ENCODE assay signal across 1 cellular context in the genomic region with DNA sequence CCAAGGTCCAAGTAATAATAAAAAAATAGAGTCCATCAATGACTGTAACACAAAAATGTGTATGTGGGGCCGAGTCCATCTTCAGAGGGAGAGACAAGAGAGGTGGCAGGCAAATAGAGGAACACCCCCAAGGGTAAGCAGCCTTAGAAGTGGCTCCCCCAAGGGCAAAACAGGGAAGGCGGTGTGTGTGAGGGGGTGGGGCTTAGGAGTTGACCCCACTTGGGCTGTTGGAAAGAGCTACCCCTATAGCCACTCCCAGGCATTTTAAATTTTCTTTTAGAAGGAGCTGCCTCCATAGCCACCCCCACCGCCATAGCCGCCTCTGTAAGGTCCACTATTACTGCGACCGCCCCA.
TF ChIP-seq lines count a peak whose summit lies in the region.

No MANE protein-coding gene starts in this region.

TF ChIP-seq in GM12878, 131 proteins besides CTCF, POLR2A, EP300 and RAD21 (continued from another document):
- 0 out of 2 replicates have a peak, but pooled peaks have one; percentile 14 for TF ChIP-seq SPI1 (IDR thresholded peaks at IDR 0.05; ENCODE audit: borderline replicate concordance, insufficient read depth, low read depth, low read length)
- TF ChIP-seq, protein P1, sequence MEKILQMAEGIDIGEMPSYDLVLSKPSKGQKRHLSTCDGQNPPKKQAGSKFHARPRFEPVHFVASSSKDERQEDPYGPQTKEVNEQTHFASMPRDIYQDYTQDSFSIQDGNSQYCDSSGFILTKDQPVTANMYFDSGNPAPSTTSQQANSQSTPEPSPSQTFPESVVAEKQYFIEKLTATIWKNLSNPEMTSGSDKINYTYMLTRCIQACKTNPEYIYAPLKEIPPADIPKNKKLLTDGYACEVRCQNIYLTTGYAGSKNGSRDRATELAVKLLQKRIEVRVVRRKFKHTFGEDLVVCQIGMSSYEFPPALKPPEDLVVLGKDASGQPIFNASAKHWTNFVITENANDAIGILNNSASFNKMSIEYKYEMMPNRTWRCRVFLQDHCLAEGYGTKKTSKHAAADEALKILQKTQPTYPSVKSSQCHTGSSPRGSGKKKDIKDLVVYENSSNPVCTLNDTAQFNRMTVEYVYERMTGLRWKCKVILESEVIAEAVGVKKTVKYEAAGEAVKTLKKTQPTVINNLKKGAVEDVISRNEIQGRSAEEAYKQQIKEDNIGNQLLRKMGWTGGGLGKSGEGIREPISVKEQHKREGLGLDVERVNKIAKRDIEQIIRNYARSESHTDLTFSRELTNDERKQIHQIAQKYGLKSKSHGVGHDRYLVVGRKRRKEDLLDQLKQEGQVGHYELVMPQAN (conservative IDR thresholded peaks at IDR 0.05): no peak
- TF ChIP-seq NR2F1 (conservative IDR thresholded peaks at IDR 0.05): no peak
- no peak for TF ChIP-seq NR2C2 (IDR thresholded peaks at IDR 0.05; ENCODE audit: borderline replicate concordance, control insufficient read depth, insufficient read length, low read depth)
- no peak for TF ChIP-seq MYB (IDR thresholded peaks at IDR 0.05; ENCODE audit: borderline replicate concordance, low read depth, low read length)
- TF ChIP-seq STAT3 (IDR thresholded peaks at IDR 0.05; ENCODE audit: low read depth, low read length): no peak
- TF ChIP-seq, protein P2, sequence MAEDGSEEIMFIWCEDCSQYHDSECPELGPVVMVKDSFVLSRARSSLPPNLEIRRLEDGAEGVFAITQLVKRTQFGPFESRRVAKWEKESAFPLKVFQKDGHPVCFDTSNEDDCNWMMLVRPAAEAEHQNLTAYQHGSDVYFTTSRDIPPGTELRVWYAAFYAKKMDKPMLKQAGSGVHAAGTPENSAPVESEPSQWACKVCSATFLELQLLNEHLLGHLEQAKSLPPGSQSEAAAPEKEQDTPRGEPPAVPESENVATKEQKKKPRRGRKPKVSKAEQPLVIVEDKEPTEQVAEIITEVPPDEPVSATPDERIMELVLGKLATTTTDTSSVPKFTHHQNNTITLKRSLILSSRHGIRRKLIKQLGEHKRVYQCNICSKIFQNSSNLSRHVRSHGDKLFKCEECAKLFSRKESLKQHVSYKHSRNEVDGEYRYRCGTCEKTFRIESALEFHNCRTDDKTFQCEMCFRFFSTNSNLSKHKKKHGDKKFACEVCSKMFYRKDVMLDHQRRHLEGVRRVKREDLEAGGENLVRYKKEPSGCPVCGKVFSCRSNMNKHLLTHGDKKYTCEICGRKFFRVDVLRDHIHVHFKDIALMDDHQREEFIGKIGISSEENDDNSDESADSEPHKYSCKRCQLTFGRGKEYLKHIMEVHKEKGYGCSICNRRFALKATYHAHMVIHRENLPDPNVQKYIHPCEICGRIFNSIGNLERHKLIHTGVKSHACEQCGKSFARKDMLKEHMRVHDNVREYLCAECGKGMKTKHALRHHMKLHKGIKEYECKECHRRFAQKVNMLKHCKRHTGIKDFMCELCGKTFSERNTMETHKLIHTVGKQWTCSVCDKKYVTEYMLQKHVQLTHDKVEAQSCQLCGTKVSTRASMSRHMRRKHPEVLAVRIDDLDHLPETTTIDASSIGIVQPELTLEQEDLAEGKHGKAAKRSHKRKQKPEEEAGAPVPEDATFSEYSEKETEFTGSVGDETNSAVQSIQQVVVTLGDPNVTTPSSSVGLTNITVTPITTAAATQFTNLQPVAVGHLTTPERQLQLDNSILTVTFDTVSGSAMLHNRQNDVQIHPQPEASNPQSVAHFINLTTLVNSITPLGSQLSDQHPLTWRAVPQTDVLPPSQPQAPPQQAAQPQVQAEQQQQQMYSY (CRISPR knock-in tag; IDR thresholded peaks at IDR 0.05): no peak
- TF ChIP-seq HCFC1 (IDR thresholded peaks at IDR 0.05; ENCODE audit: low read length): no peak
- no peak for TF ChIP-seq SRF (IDR thresholded peaks at IDR 0.05; ENCODE audit: low read depth in 2 of 2, low read length in 2 of 2)
- TF ChIP-seq JUNB (IDR thresholded peaks at IDR 0.05): no peak
- TF ChIP-seq BACH1 (IDR thresholded peaks at IDR 0.05; ENCODE audit: borderline replicate concordance): no peak
- TF ChIP-seq WRNIP1 (IDR thresholded peaks at IDR 0.05; ENCODE audit: borderline replicate concordance, low read depth, low read length): 0 out of 2 replicates have a peak, but pooled peaks have one; percentile 49
- TF ChIP-seq, protein P3, sequence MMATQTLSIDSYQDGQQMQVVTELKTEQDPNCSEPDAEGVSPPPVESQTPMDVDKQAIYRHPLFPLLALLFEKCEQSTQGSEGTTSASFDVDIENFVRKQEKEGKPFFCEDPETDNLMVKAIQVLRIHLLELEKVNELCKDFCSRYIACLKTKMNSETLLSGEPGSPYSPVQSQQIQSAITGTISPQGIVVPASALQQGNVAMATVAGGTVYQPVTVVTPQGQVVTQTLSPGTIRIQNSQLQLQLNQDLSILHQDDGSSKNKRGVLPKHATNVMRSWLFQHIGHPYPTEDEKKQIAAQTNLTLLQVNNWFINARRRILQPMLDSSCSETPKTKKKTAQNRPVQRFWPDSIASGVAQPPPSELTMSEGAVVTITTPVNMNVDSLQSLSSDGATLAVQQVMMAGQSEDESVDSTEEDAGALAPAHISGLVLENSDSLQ (IDR thresholded peaks at IDR 0.05): no peak
- no peak for TF ChIP-seq MXI1 (IDR thresholded peaks at IDR 0.05; ENCODE audit: low read depth, low read length)
- TF ChIP-seq KAT2A (conservative IDR thresholded peaks at IDR 0.05; ENCODE audit: control insufficient read depth, low read depth, low read length): no peak
- no peak for TF ChIP-seq MTA3 (IDR thresholded peaks at IDR 0.05; ENCODE audit: borderline replicate concordance, low read length)
- TF ChIP-seq RUNX3 (IDR thresholded peaks at IDR 0.05; ENCODE audit: low read length): no peak
